1 cellular context compared by ENCODE assay signal in genomic region chr17:42946812-42947211, GRCh38.
TF ChIP-seq lines count a peak whose summit lies in the region.

No MANE protein-coding gene starts in this region.

TF ChIP-seq in HEK293, 187 proteins besides CTCF, POLR2A, EP300 and RAD21 (continued from another document):
- TF ChIP-seq REST (tag by site-specific recombination; IDR thresholded peaks at IDR 0.05) = no peak
- TF ChIP-seq ZNF549 (tag by site-specific recombination; IDR thresholded peaks at IDR 0.05) = no peak
- TF ChIP-seq ZNF555 (tag by site-specific recombination; conservative IDR thresholded peaks at IDR 0.05) = no peak
- TF ChIP-seq ZNF148 (tag by site-specific recombination; IDR thresholded peaks at IDR 0.05; ENCODE audit: borderline replicate concordance) = no peak
- peak; percentile 23; the same call in 1 of the 2 replicates for TF ChIP-seq IKZF3 (tag by site-specific recombination; IDR thresholded peaks at IDR 0.05)
- no peak for TF ChIP-seq ZNF23 (tag by site-specific recombination; IDR thresholded peaks at IDR 0.05; ENCODE audit: borderline replicate concordance)
- no peak for TF ChIP-seq ZNF366 (tag by site-specific recombination; conservative IDR thresholded peaks at IDR 0.05)
- TF ChIP-seq ZNF404 (tag by site-specific recombination; IDR thresholded peaks at IDR 0.05) = no peak
- TF ChIP-seq ZNF544 (tag by site-specific recombination; IDR thresholded peaks at IDR 0.05) = no peak
- no peak for TF ChIP-seq ELK4 (IDR thresholded peaks at IDR 0.05; ENCODE audit: borderline replicate concordance, low read depth, low read length)
- TF ChIP-seq ZNF768 (tag by site-specific recombination; IDR thresholded peaks at IDR 0.05) = no peak
- no peak for TF ChIP-seq ZNF660 (tag by site-specific recombination; IDR thresholded peaks at IDR 0.05)
- TF ChIP-seq ZNF600 (tag by site-specific recombination; IDR thresholded peaks at IDR 0.05) = no peak
- no peak for TF ChIP-seq SP7 (tag by site-specific recombination; IDR thresholded peaks at IDR 0.05)
- TF ChIP-seq ZNF398 (tag by site-specific recombination; IDR thresholded peaks at IDR 0.05) = peak; percentile 84
- no peak for TF ChIP-seq ZNF266 (tag by site-specific recombination; IDR thresholded peaks at IDR 0.05; ENCODE audit: low read depth)
- peak; percentile 87 for TF ChIP-seq PRDM6 (tag by site-specific recombination; IDR thresholded peaks at IDR 0.05)
- no peak for TF ChIP-seq ZBTB44 (tag by site-specific recombination; IDR thresholded peaks at IDR 0.05)
- TF ChIP-seq WT1 (tag by site-specific recombination; IDR thresholded peaks at IDR 0.05) = no peak
- no peak for TF ChIP-seq ZNF473 (tag by site-specific recombination; IDR thresholded peaks at IDR 0.05)
- no peak for TF ChIP-seq ZNF645 (tag by site-specific recombination; IDR thresholded peaks at IDR 0.05)
- no peak for TF ChIP-seq KLF8 (tag by site-specific recombination; IDR thresholded peaks at IDR 0.05)
- peak; percentile 71 for TF ChIP-seq PRDM10 (tag by site-specific recombination; IDR thresholded peaks at IDR 0.05)
- TF ChIP-seq ZNF335 (tag by site-specific recombination; conservative IDR thresholded peaks at IDR 0.05) = peak; percentile 28
